In the genomic region with DNA sequence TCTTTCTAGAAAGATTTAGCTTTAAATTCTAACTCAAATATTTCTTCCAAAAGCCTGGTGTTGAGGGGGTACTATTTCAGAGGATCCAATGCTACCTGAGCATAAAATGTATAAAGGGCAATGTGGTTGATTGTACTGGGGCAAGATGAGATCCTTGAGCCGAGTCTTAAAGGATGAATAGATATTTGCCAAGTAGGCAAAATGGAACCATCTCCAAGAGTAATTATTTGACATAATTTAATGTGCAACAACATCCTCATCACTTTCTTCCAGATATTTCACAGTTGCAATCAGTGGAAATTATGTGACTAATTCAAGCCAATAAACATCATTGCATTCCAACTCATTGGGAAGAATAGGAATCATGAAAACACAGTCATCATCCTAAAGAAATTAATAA, we compare ENCODE assay signal across 22 cellular contexts. TPM values are rescaled to one million over a fixed set of nuclear protein-coding genes. Genes with fewer than 3 reads are reported as not detected.
"Had no signal": no experiment of that assay in that cellular context is flagged by ENCODE, and none has a peak within 500 bp of the region (broad histone marks: within the 10 kb centered on the region; RNA-seq: fewer than 3 reads in every experiment).

No MANE protein-coding gene starts in this region.

- H3K9ac ChIP-seq: parathyroid adenoma had no signal

- H3K27me3 ChIP-seq: dorsolateral prefrontal cortex, neutrophil, stomach, thyroid gland, vagina had no signal

- H3K4me1 ChIP-seq: lower lobe of right lung, parathyroid adenoma, stomach, thyroid gland, vagina had no signal

- H2AFZ ChIP-seq: parathyroid adenoma had no signal

- DNase-seq: dorsolateral prefrontal cortex; effector CD4-positive, alpha-beta T cell; head of caudate nucleus; left ventricle myocardium superior; lower lobe of right lung; stimulated activated CD4-positive, alpha-beta T cell treated with anti-CD3 and anti-CD28 coated beads, Interleukin-12 subunit alpha, Interleukin-12 subunit beta, amount 100 ng/mL, for 4 hours; stimulated activated CD4-positive, alpha-beta T cell treated with anti-CD3 and anti-CD28 coated beads, Interleukin-1b, Interleukin-23, amount 100 ng/mL, for 48 hours; stimulated activated CD4-positive, alpha-beta T cell treated with anti-CD3 and anti-CD28 coated beads, Interleukin-4, amount 100 ng/mL, for 24 hours; stimulated activated naive CD4-positive, alpha-beta T cell treated with Interleukin-2 at 50 U/mL for 16 hours; stomach; thyroid gland; trophoblast cell had no signal

- ATAC-seq: left ventricle myocardium superior; lower lobe of right lung; natural killer cell treated with Interleukin-12 subunit alpha and Interleukin-12 subunit beta and Interleukin-15 and Interleukin-18, amount 100 ng/mL, for 72 hours; sciatic nerve; stimulated activated effector memory CD8-positive, alpha-beta T cell treated with anti-CD3 and anti-CD28 coated beads, Interleukin-12 subunit alpha, Interleukin-12 subunit beta, amount 100 ng/mL, for 72 hours had no signal

- H3K36me3 ChIP-seq: lower lobe of right lung, neutrophil, stomach, thyroid gland, vagina had no signal

- H3K79me2 ChIP-seq: parathyroid adenoma had no signal

- H3K9me3 ChIP-seq: lower lobe of right lung, neutrophil, stomach, thyroid gland, vagina had no signal

- H3K4me2 ChIP-seq: smooth muscle cell had no signal

- FAIRE-seq: frontal cortex, keratinocyte had no signal

- H3K27ac ChIP-seq: dorsolateral prefrontal cortex, lower lobe of right lung, neutrophil, parathyroid adenoma, stomach, thyroid gland, vagina had no signal

- H3K4me3 ChIP-seq: dorsolateral prefrontal cortex, lower lobe of right lung, smooth muscle cell, stomach, thyroid gland, vagina had no signal

RNA-seq across cellular contexts. Expression of a gene that starts 30.2 kb away (rescaled TPM):
- total RNA-seq: mononuclear cell; natural killer cell treated with Interleukin-12 subunit alpha and Interleukin-12 subunit beta and Interleukin-15 and Interleukin-18, amount 100 ng/mL, for 72 hours had no signal
